11 cellular contexts compared by ENCODE assay signal in genomic region chr2:135986507-135986906, GRCh38. TPM values are rescaled to one million over a fixed set of nuclear protein-coding genes. Genes with fewer than 3 reads are reported as not detected.
A peak's percentile ranks its signal among the peaks of the same experiment; 100 is the strongest.
DNase-seq lines count a peak whose midpoint lies in the region; ATAC-seq and TF ChIP-seq lines count a peak whose summit lies in the region.
"Had no signal": no experiment of that assay in that cellular context is flagged by ENCODE, and none has a peak within 500 bp of the region (broad histone marks: within the 10 kb centered on the region; RNA-seq: fewer than 3 reads in every experiment).

No MANE protein-coding gene starts in this region.

- H3K27me3 Mint-ChIP-seq in activated naive CD4-positive, alpha-beta T cell treated with anti-CD3 and anti-CD28 coated beads, Interleukin-2, amount 10 ng/mL, durations not matched to agents 7 days and 5 days, result no peaks in the 10 kb centered on the region
- no peaks in the 10 kb centered on the region for H3K27me3 Mint-ChIP-seq in endodermal cell (ENCODE audit: insufficient read depth)
- H3K27me3 Mint-ChIP-seq in stimulated activated naive B cell treated with anti-CD40 and anti-IgM and Interleukin-4, amounts not matched to agents 10 μg/mL and 1 μg/mL and 100 μg/mL, for 72 hours, result no peaks in the 10 kb centered on the region

- H3K27me3 ChIP-seq in PC-9 (ENCODE audit: insufficient read depth, low read depth), result no peaks in the 10 kb centered on the region
- no peaks in the 10 kb centered on the region for H3K27me3 ChIP-seq in endodermal cell (ENCODE audit: control insufficient read depth, insufficient read depth, low read length, poor library complexity, severe bottlenecking)
- H3K27me3 ChIP-seq in prostate gland (replicated peaks; ENCODE audit: insufficient read depth), result no peaks in the 10 kb centered on the region
- H3K27me3 ChIP-seq in uterus, result no peaks in the 10 kb centered on the region

- no peaks in the 10 kb centered on the region for H3K9me3 ChIP-seq in PC-9 (ENCODE audit: insufficient read depth, low read depth)
- H3K9me3 ChIP-seq in endodermal cell (ENCODE audit: control insufficient read depth, low read length), result no peaks in the 10 kb centered on the region
- H3K9me3 ChIP-seq in prostate gland, result no peaks in the 10 kb centered on the region
- no peaks in the 10 kb centered on the region for H3K9me3 ChIP-seq in uterus

- intact Hi-C loops in PC-9 (cut with micrococcal nuclease; ENCODE audit: unreplicated experiment), result loop anchor here (5.0 to 10.0 kb wide), 3 partner anchors 131 to 391 kb away; partner anchors contain the start of gene CXCR4
- intact Hi-C loops in prostate gland (cut with DNase I), result no loop called here
- intact Hi-C loops in uterus (cut with DNase I; ENCODE audit: low total_unique reads), result no loop called here

- peak overlapping the region; percentile 93 for H3K27ac Mint-ChIP-seq in activated naive CD4-positive, alpha-beta T cell treated with anti-CD3 and anti-CD28 coated beads, Interleukin-2, amount 10 ng/mL, durations not matched to agents 7 days and 5 days
- H3K27ac Mint-ChIP-seq in endodermal cell, result no peak overlapping the region
- H3K27ac Mint-ChIP-seq in stimulated activated naive B cell treated with anti-CD40 and anti-IgM and Interleukin-4, amounts not matched to agents 10 μg/mL and 1 μg/mL and 100 μg/mL, for 72 hours, result peak overlapping the region; percentile 100

- H2AFZ ChIP-seq in PC-9, result no peak overlapping the region

- 0 out of 2 replicates have a peak, but pooled peaks cover 14% of the 10 kb centered on the region for H3K36me3 ChIP-seq in PC-9 (ENCODE audit: low read depth)
- peaks cover 22% of the 10 kb centered on the region for H3K36me3 ChIP-seq in endodermal cell (ENCODE audit: control insufficient read depth, insufficient read depth, low read length)
- H3K36me3 ChIP-seq in prostate gland, result no peaks in the 10 kb centered on the region
- H3K36me3 ChIP-seq in uterus, result no peaks in the 10 kb centered on the region

- no peak for ATAC-seq in stimulated activated naive B cell treated with anti-CD40 and anti-IgM and Interleukin-4, amounts not matched to agents 10 μg/mL and 1 μg/mL and 100 μg/mL, for 72 hours (replicated peaks)
- ATAC-seq in GM18511 (IDR thresholded peaks at IDR 0.05; ENCODE audit: unreplicated experiment), result no peak

- peaks cover 16% of the 10 kb centered on the region; the same call in 1 of the 2 replicates for H3F3A ChIP-seq in PC-9 (ENCODE audit: insufficient read depth, low read depth)

- no TSS peak for BruUV-seq in PC-9 (replicated peaks; lab: Mats Ljungman, UMichigan)

- no peaks in the 10 kb centered on the region for H4K20me1 ChIP-seq in PC-9 (ENCODE audit: insufficient read depth)

- peak overlapping the region; percentile 85 for H3K4me3 Mint-ChIP-seq in activated naive CD4-positive, alpha-beta T cell treated with anti-CD3 and anti-CD28 coated beads, Interleukin-2, amount 10 ng/mL, durations not matched to agents 7 days and 5 days
- peak overlapping the region; percentile 89 for H3K4me3 Mint-ChIP-seq in endodermal cell
- H3K4me3 Mint-ChIP-seq in stimulated activated naive B cell treated with anti-CD40 and anti-IgM and Interleukin-4, amounts not matched to agents 10 μg/mL and 1 μg/mL and 100 μg/mL, for 72 hours, result peak overlapping the region in 1 of 2 donors; percentile 4

- CTCF ChIA-PET in activated naive CD4-positive, alpha-beta T cell treated with anti-CD3 and anti-CD28 coated beads, Interleukin-2, amount 10 ng/mL, durations not matched to agents 7 days and 5 days (lab: Charles Lee), result interaction anchor here (1.2 to 4.5 kb wide), 3 partner anchors 11 to 73 kb away, joined by 4 to 25 read pairs (median 6); no protein-coding TSS in a partner anchor
- CTCF ChIA-PET in PC-9 (lab: Charles Lee), result interaction anchor here (0.6 kb wide), 1 partner anchor 10 kb away, joined by 3 read pairs; no protein-coding TSS in a partner anchor

- POLR2A ChIA-PET in PC-9 (lab: Charles Lee; ENCODE audit: unreplicated experiment), result no interaction called here

- 93 to 96% methylated on average over 5 of the region's 5 CpGs for WGBS in endodermal cell (ENCODE audit: insufficient coverage in 1 of 2, insufficient read length in 1 of 2), 2 experiments
- 93% methylated on average over 5 of the region's 5 CpGs for WGBS in prostate gland

- H3K4me1 ChIP-seq in PC-9 (replicated peaks; ENCODE audit: insufficient read depth), result peaks cover 15% of the 10 kb centered on the region
- no peaks in the 10 kb centered on the region for H3K4me1 ChIP-seq in endodermal cell (ENCODE audit: control insufficient read depth, insufficient read depth, low read length)
- H3K4me1 ChIP-seq in prostate gland (replicated peaks), result peaks cover 6% of the 10 kb centered on the region
- no peaks in the 10 kb centered on the region for H3K4me1 ChIP-seq in uterus

- peaks cover 46% of the 10 kb centered on the region for H3K4me1 Mint-ChIP-seq in activated naive CD4-positive, alpha-beta T cell treated with anti-CD3 and anti-CD28 coated beads, Interleukin-2, amount 10 ng/mL, durations not matched to agents 7 days and 5 days
- peaks cover 6% of the 10 kb centered on the region for H3K4me1 Mint-ChIP-seq in endodermal cell
- peaks cover 17 to 27% of the 10 kb centered on the region in 2 donors for H3K4me1 Mint-ChIP-seq in stimulated activated naive B cell treated with anti-CD40 and anti-IgM and Interleukin-4, amounts not matched to agents 10 μg/mL and 1 μg/mL and 100 μg/mL, for 72 hours

- H3K4me2 ChIP-seq in PC-9, result peak overlapping the region; percentile 99; the same call in 1 of the 2 replicates

- TF ChIP-seq CTCF in PC-9 (conservative IDR thresholded peaks at IDR 0.05) (no peak), endodermal cell (conservative IDR thresholded peaks at IDR 0.05) (no peak), prostate gland (IDR thresholded peaks at IDR 0.05) (no peak), uterus (IDR thresholded peaks at IDR 0.05) (no peak)

- H3K9me3 Mint-ChIP-seq in activated naive CD4-positive, alpha-beta T cell treated with anti-CD3 and anti-CD28 coated beads, Interleukin-2, amount 10 ng/mL, durations not matched to agents 7 days and 5 days, result peaks cover 5% of the 10 kb centered on the region
- no peaks in the 10 kb centered on the region for H3K9me3 Mint-ChIP-seq in endodermal cell
- H3K9me3 Mint-ChIP-seq in stimulated activated naive B cell treated with anti-CD40 and anti-IgM and Interleukin-4, amounts not matched to agents 10 μg/mL and 1 μg/mL and 100 μg/mL, for 72 hours, result no peaks in the 10 kb centered on the region
- H3K9me3 Mint-ChIP-seq: CD14-positive monocyte had no signal

- H3K27ac ChIP-seq in PC-9, result no peak overlapping the region
- no peak overlapping the region for H3K27ac ChIP-seq in endodermal cell (ENCODE audit: low read depth, low read length)
- no peak overlapping the region for H3K27ac ChIP-seq in prostate gland
- no peak overlapping the region for H3K27ac ChIP-seq in uterus

- H3K36me3 Mint-ChIP-seq in activated naive CD4-positive, alpha-beta T cell treated with anti-CD3 and anti-CD28 coated beads, Interleukin-2, amount 10 ng/mL, durations not matched to agents 7 days and 5 days, result peaks cover 41% of the 10 kb centered on the region
- peaks cover 13% of the 10 kb centered on the region for H3K36me3 Mint-ChIP-seq in endodermal cell (ENCODE audit: low read depth)
- peaks cover 8 to 18% of the 10 kb centered on the region in 2 donors for H3K36me3 Mint-ChIP-seq in stimulated activated naive B cell treated with anti-CD40 and anti-IgM and Interleukin-4, amounts not matched to agents 10 μg/mL and 1 μg/mL and 100 μg/mL, for 72 hours

- no peak for DNase-seq in activated naive CD4-positive, alpha-beta T cell treated with anti-CD3 and anti-CD28 coated beads, Interleukin-2, amount 10 ng/mL, durations not matched to agents 7 days and 5 days
- no peak for DNase-seq in activated naive CD4-positive, alpha-beta T cell treated with Interleukin-2 at 50 U/mL for 16 hours
- DNase-seq in PC-9, result no peak
- DNase-seq in endodermal cell, result no peak
- no peak for DNase-seq in stimulated activated naive B cell treated with anti-CD40 and anti-IgM and Interleukin-4, amounts not matched to agents 10 μg/mL and 1 μg/mL and 100 μg/mL, for 72 hours
- no peak for DNase-seq in prostate gland (ENCODE audit: low spot score)
- no peak for DNase-seq in uterus
- DNase-seq: NCI-H2107, trophoblast cell had no signal

- TF ChIP-seq POLR2A in prostate gland (IDR thresholded peaks at IDR 0.05) (no peak), uterus (IDR thresholded peaks at IDR 0.05) (no peak)

- peaks cover 32% of the 10 kb centered on the region for H3K79me2 ChIP-seq in PC-9 (ENCODE audit: low read depth)

- H3K4me3 ChIP-seq in PC-9 (no peak overlapping the region; the same call in 1 of the 2 replicates), endodermal cell (ENCODE audit: low read length) (no peak overlapping the region), prostate gland (no peak overlapping the region), uterus (no peak overlapping the region)

- no peak overlapping the region for H3K9ac ChIP-seq in endodermal cell (ENCODE audit: extremely low read depth, low read length, poor library complexity, severe bottlenecking)

- no peaks in the 10 kb centered on the region for H3K9me2 ChIP-seq in PC-9 (ENCODE audit: insufficient read depth)

RNA-seq across cellular contexts. Expression of gene DARS1, which starts 1.1 kb away (rescaled TPM):
- total RNA-seq in PC-9 (2021), result 54.3 and 63.0 TPM in 2 replicates
- total RNA-seq in endodermal cell, result 10 to 100 TPM; 70.5 to 75.9 TPM
- polyA plus RNA-seq in endodermal cell (2013, experiment 1 of 2), result 107 TPM
- 103 TPM for polyA plus RNA-seq in endodermal cell (2013, experiment 2 of 2)
- 10 to 100 TPM; 54.9 to 57.2 TPM for total RNA-seq in prostate gland
- 100 to 1,000 TPM in 1 of 4 donors, 10 to 100 TPM in 3; 27.1 to 127 (median 62.1) TPM for total RNA-seq in uterus
